ENCODE assay signal across 15 cellular contexts in the genomic region with DNA sequence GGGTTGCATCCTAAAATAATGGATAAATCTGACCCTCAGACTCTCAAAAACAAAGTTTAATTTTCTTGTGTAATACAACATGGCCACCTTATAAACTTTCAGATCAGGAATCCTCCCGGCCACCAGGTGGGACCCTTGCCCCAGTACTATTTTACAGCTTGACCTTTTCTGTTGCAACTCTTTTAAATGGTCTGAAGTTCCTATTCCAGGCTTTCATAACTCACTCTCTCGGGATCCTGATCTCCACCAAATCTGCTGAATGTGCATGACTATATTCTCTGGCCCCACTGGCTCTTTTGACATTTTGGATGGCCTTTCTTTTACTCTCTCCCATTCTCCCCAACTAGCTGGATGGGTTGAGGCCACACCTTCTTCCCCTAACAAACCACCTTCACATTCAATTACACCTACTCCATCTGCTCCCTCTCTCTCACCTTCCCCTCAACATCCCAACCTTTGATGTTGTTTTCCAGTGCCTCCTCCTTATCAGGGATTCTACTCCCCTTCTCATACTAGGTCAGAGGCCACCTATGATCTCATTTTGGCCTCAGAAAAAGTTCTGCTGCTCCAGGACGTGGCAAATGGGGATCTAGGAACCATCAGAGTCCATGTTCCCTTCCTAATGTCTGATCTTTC.
"Had no signal": no experiment of that assay in that cellular context is flagged by ENCODE, and none has a peak within 500 bp of the region (broad histone marks: within the 10 kb centered on the region; RNA-seq: fewer than 3 reads in every experiment).

No MANE protein-coding gene starts in this region.

- H3K27me3 ChIP-seq: cardiac muscle cell, neural progenitor cell, thyroid gland had no signal

- DNase-seq: activated CD4-positive, alpha-beta T cell treated with anti-CD3 and anti-CD28 coated beads, Interleukin-2, amount 50 U/mL, for 48 hours; activated naive CD4-positive, alpha-beta T cell treated with anti-CD3 and anti-CD28 coated beads, Interleukin-2, amount 10 ng/mL, durations not matched to agents 7 days and 5 days; effector CD4-positive, alpha-beta T cell; head of caudate nucleus; kidney glomerular epithelial cell; lower lobe of right lung; thyroid gland; WERI-Rb-1 had no signal

- FAIRE-seq: frontal cortex, urothelium cell line had no signal

- H3K4me1 ChIP-seq: lower lobe of right lung, neural progenitor cell, thyroid gland had no signal

- H3K36me3 ChIP-seq: cardiac muscle cell, lower lobe of right lung, thyroid gland, WERI-Rb-1 had no signal

- ATAC-seq: stimulated activated effector memory CD8-positive, alpha-beta T cell treated with anti-CD3 and anti-CD28 coated beads, Interleukin-12 subunit alpha, Interleukin-12 subunit beta, amount 100 ng/mL, for 72 hours had no signal

- H3K9ac ChIP-seq: neural progenitor cell had no signal

- H3K27ac Mint-ChIP-seq: activated naive CD4-positive, alpha-beta T cell treated with anti-CD3 and anti-CD28 coated beads, Interleukin-2, amount 10 ng/mL, durations not matched to agents 7 days and 5 days; neural progenitor cell; stimulated activated effector memory CD8-positive, alpha-beta T cell treated with anti-CD3 and anti-CD28 coated beads, Interleukin-12 subunit alpha, Interleukin-12 subunit beta, amount 100 ng/mL, for 72 hours; T-helper 1 cell treated with Interleukin-12 subunit alpha and Interleukin-12 subunit beta and Interleukin-4 antibody, amounts not matched to agents 30 μg/mL and 1 μg/mL, for 36 hours had no signal

- H2AFZ ChIP-seq: neural progenitor cell had no signal

- H3K4me3 Mint-ChIP-seq: activated naive CD4-positive, alpha-beta T cell treated with anti-CD3 and anti-CD28 coated beads, Interleukin-2, amount 10 ng/mL, durations not matched to agents 7 days and 5 days; neural progenitor cell; stimulated activated effector memory CD8-positive, alpha-beta T cell treated with anti-CD3 and anti-CD28 coated beads, Interleukin-12 subunit alpha, Interleukin-12 subunit beta, amount 100 ng/mL, for 72 hours; T-helper 1 cell treated with Interleukin-12 subunit alpha and Interleukin-12 subunit beta and Interleukin-4 antibody, amounts not matched to agents 30 μg/mL and 1 μg/mL, for 36 hours had no signal

- H3K4me3 ChIP-seq: cardiac muscle cell, coronary artery, lower lobe of right lung, neural progenitor cell, thyroid gland had no signal

- H3K27me3 Mint-ChIP-seq: activated naive CD4-positive, alpha-beta T cell treated with anti-CD3 and anti-CD28 coated beads, Interleukin-2, amount 10 ng/mL, durations not matched to agents 7 days and 5 days had no signal

- H3K36me3 Mint-ChIP-seq: stimulated activated effector memory CD8-positive, alpha-beta T cell treated with anti-CD3 and anti-CD28 coated beads, Interleukin-12 subunit alpha, Interleukin-12 subunit beta, amount 100 ng/mL, for 72 hours had no signal

- H3K4me2 ChIP-seq: neural progenitor cell had no signal

- H3K4me1 Mint-ChIP-seq: neural progenitor cell; stimulated activated effector memory CD8-positive, alpha-beta T cell treated with anti-CD3 and anti-CD28 coated beads, Interleukin-12 subunit alpha, Interleukin-12 subunit beta, amount 100 ng/mL, for 72 hours had no signal

- H3K27ac ChIP-seq: cardiac muscle cell, coronary artery, lower lobe of right lung, neural progenitor cell, thyroid gland, WERI-Rb-1 had no signal

- H3K9me3 ChIP-seq: lower lobe of right lung, thyroid gland had no signal
